Comparison of ENCODE assay signal across 1 cellular context in genomic region chr9:20693068-20693467, GRCh38.
TF ChIP-seq lines count a peak whose summit lies in the region.

No MANE protein-coding gene starts in this region.

TF ChIP-seq in IMR-90, 13 proteins besides CTCF, POLR2A, EP300 and RAD21 (continued from another document):
- no peak for TF ChIP-seq USF2 (IDR thresholded peaks at IDR 0.05; ENCODE audit: low read depth, low read length)
- TF ChIP-seq RCOR1 (IDR thresholded peaks at IDR 0.05; ENCODE audit: insufficient replicate concordance, low read length) = no peak
- TF ChIP-seq MAZ (IDR thresholded peaks at IDR 0.05; ENCODE audit: borderline replicate concordance, low read depth, low read length) = no peak
- TF ChIP-seq CEBPB (IDR thresholded peaks at IDR 0.05; ENCODE audit: low read depth, low read length) = no peak
- no peak for TF ChIP-seq NFE2L2 (IDR thresholded peaks at IDR 0.05; ENCODE audit: low read depth, low read length)
- TF ChIP-seq SMC3 (IDR thresholded peaks at IDR 0.05; ENCODE audit: low read depth, low read length) = no peak
- TF ChIP-seq FOS (IDR thresholded peaks at IDR 0.05; ENCODE audit: low read depth, low read length) = no peak
- TF ChIP-seq RFX5 (IDR thresholded peaks at IDR 0.05; ENCODE audit: low read depth, low read length) = no peak
- TF ChIP-seq MAFK (IDR thresholded peaks at IDR 0.05; ENCODE audit: low read depth, low read length) = no peak
- TF ChIP-seq, protein P1, sequence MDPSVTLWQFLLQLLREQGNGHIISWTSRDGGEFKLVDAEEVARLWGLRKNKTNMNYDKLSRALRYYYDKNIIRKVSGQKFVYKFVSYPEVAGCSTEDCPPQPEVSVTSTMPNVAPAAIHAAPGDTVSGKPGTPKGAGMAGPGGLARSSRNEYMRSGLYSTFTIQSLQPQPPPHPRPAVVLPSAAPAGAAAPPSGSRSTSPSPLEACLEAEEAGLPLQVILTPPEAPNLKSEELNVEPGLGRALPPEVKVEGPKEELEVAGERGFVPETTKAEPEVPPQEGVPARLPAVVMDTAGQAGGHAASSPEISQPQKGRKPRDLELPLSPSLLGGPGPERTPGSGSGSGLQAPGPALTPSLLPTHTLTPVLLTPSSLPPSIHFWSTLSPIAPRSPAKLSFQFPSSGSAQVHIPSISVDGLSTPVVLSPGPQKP (IDR thresholded peaks at IDR 0.05; ENCODE audit: borderline replicate concordance, low read depth, low read length) = no peak
